ENCODE assay signal across 12 cellular contexts in genomic region chr16:50273382-50273690, GRCh38. TPM values are rescaled to one million over a fixed set of nuclear protein-coding genes. Genes with fewer than 3 reads are reported as not detected.
DNase-seq lines count a peak whose midpoint lies in the region; ATAC-seq and TF ChIP-seq lines count a peak whose summit lies in the region.
"Had no signal": no experiment of that assay in that cellular context is flagged by ENCODE, and none has a peak within 500 bp of the region (broad histone marks: within the 10 kb centered on the region; RNA-seq: fewer than 3 reads in every experiment).

No MANE protein-coding gene starts in this region.

- no peak overlapping the region for H3K4me2 ChIP-seq in SU-DHL-6 (ENCODE audit: low read depth, low read length, poor library complexity, severe bottlenecking)

- H3K79me2 ChIP-seq in SU-DHL-6 (ENCODE audit: insufficient read depth, low read length) = 0 out of 2 replicates have a peak, but pooled peaks cover 3% of the 10 kb centered on the region

- peak overlapping the region; percentile 95 to 98 for H3K27ac Mint-ChIP-seq in effector memory CD8-positive, alpha-beta T cell

- TF ChIP-seq CTCF in right atrium auricular region (IDR thresholded peaks at IDR 0.05) = no peak
- TF ChIP-seq CTCF in SU-DHL-6 (IDR thresholded peaks at IDR 0.05; ENCODE audit: insufficient read depth, low read length, poor library complexity, severe bottlenecking) = no peak
- no peak for TF ChIP-seq CTCF in suprapubic skin (IDR thresholded peaks at IDR 0.05)

- H3K27ac ChIP-seq in right atrium auricular region = no peak overlapping the region
- H3K27ac ChIP-seq in SU-DHL-6 (ENCODE audit: low read depth, low read length) = peak overlapping the region; percentile 86
- peak overlapping the region; percentile 81 for H3K27ac ChIP-seq in suprapubic skin

- H3K36me3 ChIP-seq in right atrium auricular region (no peaks in the 10 kb centered on the region), SU-DHL-6 (ENCODE audit: low read length) (no peaks in the 10 kb centered on the region), suprapubic skin (no peaks in the 10 kb centered on the region), MG63 (no peaks in the 10 kb centered on the region)
- H3K36me3 ChIP-seq: gastroesophageal sphincter, upper lobe of right lung had no signal

- no peak for TF ChIP-seq POLR2A in suprapubic skin (IDR thresholded peaks at IDR 0.05)

- H3K9me3 Mint-ChIP-seq in effector memory CD8-positive, alpha-beta T cell = no peaks in the 10 kb centered on the region

- intact Hi-C loops in Right ventricle myocardium superior (cut with DNase I) = no loop called here

- peaks cover 87 to 89% of the 10 kb centered on the region in 2 donors for H3K4me1 Mint-ChIP-seq in effector memory CD8-positive, alpha-beta T cell (ENCODE audit: low read depth in 2 of 2)

- H3K9ac ChIP-seq in SU-DHL-6 (ENCODE audit: low read length) = no peak overlapping the region

- peak overlapping the region; percentile 90 to 96 for H3K4me3 Mint-ChIP-seq in effector memory CD8-positive, alpha-beta T cell

- ATAC-seq in Right ventricle myocardium superior (ENCODE audit: poor library complexity) = no peak
- ATAC-seq in effector memory CD8-positive, alpha-beta T cell (replicated peaks) = no peak
- ATAC-seq: gastroesophageal sphincter had no signal

- no peaks in the 10 kb centered on the region for H3K27me3 ChIP-seq in right atrium auricular region
- no peaks in the 10 kb centered on the region for H3K27me3 ChIP-seq in SU-DHL-6 (ENCODE audit: low read length)
- H3K27me3 ChIP-seq in suprapubic skin = no peaks in the 10 kb centered on the region
- H3K27me3 ChIP-seq in MG63 = no peaks in the 10 kb centered on the region
- H3K27me3 ChIP-seq: gastroesophageal sphincter, upper lobe of right lung had no signal

- 88% methylated on average over 2 of the region's 2 CpGs for WGBS in suprapubic skin

- peaks cover 20% of the 10 kb centered on the region; the same call in 1 of the 2 replicates for H3F3A ChIP-seq in SU-DHL-6 (ENCODE audit: insufficient read depth)

- no peaks in the 10 kb centered on the region for H3K9me2 ChIP-seq in SU-DHL-6 (replicated peaks; ENCODE audit: insufficient read depth, low read length)

- H3K27me3 Mint-ChIP-seq in effector memory CD8-positive, alpha-beta T cell = no peaks in the 10 kb centered on the region

- TF ChIP-seq EP300 in suprapubic skin (IDR thresholded peaks at IDR 0.05) = no peak

- DNase-seq in Right ventricle myocardium superior (peak; percentile 31), right atrium auricular region (ENCODE audit: low spot score) (no peak), suprapubic skin (ENCODE audit: low spot score in 2 of 2) (peak in 1 of 2 donors; percentile 52), iPS-NIHi7 (ENCODE audit: extremely low spot score) (no peak), MG63 (no peak)
- DNase-seq in effector memory CD8-positive, alpha-beta T cell = no peak
- no peak for DNase-seq in central memory CD4-positive, alpha-beta T cell
- DNase-seq: NCI-H1048; NK-92 treated with Interleukin-12 subunit alpha and Interleukin-12 subunit beta, amount 100 ng/mL, for 24 hours had no signal

- no peaks in the 10 kb centered on the region for H3K4me1 ChIP-seq in right atrium auricular region
- peaks cover 6% of the 10 kb centered on the region for H3K4me1 ChIP-seq in suprapubic skin
- H3K4me1 ChIP-seq: gastroesophageal sphincter had no signal

- H3K9me3 ChIP-seq in right atrium auricular region = no peaks in the 10 kb centered on the region
- H3K9me3 ChIP-seq in SU-DHL-6 (ENCODE audit: insufficient read depth, low read length) = no peaks in the 10 kb centered on the region
- H3K9me3 ChIP-seq in suprapubic skin = no peaks in the 10 kb centered on the region
- H3K9me3 ChIP-seq in MG63 = no peaks in the 10 kb centered on the region
- H3K9me3 ChIP-seq: gastroesophageal sphincter, upper lobe of right lung had no signal

- no peak overlapping the region for H2AFZ ChIP-seq in SU-DHL-6 (ENCODE audit: low read depth, low read length, severe bottlenecking)

- no peak overlapping the region for H3K4me3 ChIP-seq in right atrium auricular region
- H3K4me3 ChIP-seq in SU-DHL-6 (ENCODE audit: insufficient read depth, low read length, poor library complexity, severe bottlenecking) = no peak overlapping the region
- no peak overlapping the region for H3K4me3 ChIP-seq in suprapubic skin
- H3K4me3 ChIP-seq in MG63 = no peak overlapping the region

- no peaks in the 10 kb centered on the region for H4K20me1 ChIP-seq in SU-DHL-6 (ENCODE audit: low read depth, low read length)

- peaks cover 21% of the 10 kb centered on the region for H3K36me3 Mint-ChIP-seq in effector memory CD8-positive, alpha-beta T cell (ENCODE audit: insufficient read depth)

RNA-seq across cellular contexts. Expression of gene ADCY7, which starts 7.0 kb away (rescaled TPM):
- total RNA-seq in Right ventricle myocardium superior (9.3 TPM), right atrium auricular region (10 to 100 TPM in 1 of 2 donors, 1 to 10 TPM in 1; 8.5 to 17.1 TPM), suprapubic skin (10 to 100 TPM; 15.0 to 23.3 (median 16.9) TPM)
- 21.5 and 28.0 TPM in 2 replicates for total RNA-seq in MG63 (2014; rRNA removed; shearing (Covaris generic); ENCODE audit: low replicate concordance)

Comparison
In these comparisons a context has a peak if more than half of its experiments do, and no peak if none do; other contexts are left out.
1. H3K27ac ChIP-seq: peak in SU-DHL-6 (single experiment) and suprapubic skin (single experiment); none in right atrium auricular region (0 of 2).